ENCODE assay signal across 8 cellular contexts in genomic region chr11:104609297-104609696, GRCh38.
DNase-seq lines count a peak whose midpoint lies in the region; ATAC-seq and TF ChIP-seq lines count a peak whose summit lies in the region.

No MANE protein-coding gene starts in this region.

- peak; percentile 88 for TF ChIP-seq CTCF in AG09319 (IDR thresholded peaks at IDR 0.05; ENCODE audit: low read depth, low read length)
- TF ChIP-seq CTCF in esophagus squamous epithelium (IDR thresholded peaks at IDR 0.05) = peak; percentile 34 to 68 (median 52)
- peak; percentile 82 for TF ChIP-seq CTCF in natural killer cell (IDR thresholded peaks at IDR 0.05)
- TF ChIP-seq CTCF in upper lobe of left lung (IDR thresholded peaks at IDR 0.05) = peak; percentile 34 to 65 (median 60)

- peaks cover 16% of the 10 kb centered on the region for H3K36me3 Mint-ChIP-seq in activated CD8-positive, alpha-beta memory T cell treated with anti-CD3 and anti-CD28 coated beads, Interleukin-2, amount 10 ng/mL, durations not matched to agents 7 days and 5 days
- no peaks in the 10 kb centered on the region for H3K36me3 Mint-ChIP-seq in natural killer cell

- no peaks in the 10 kb centered on the region for H3K9me3 Mint-ChIP-seq in activated CD8-positive, alpha-beta memory T cell treated with anti-CD3 and anti-CD28 coated beads, Interleukin-2, amount 10 ng/mL, durations not matched to agents 7 days and 5 days (ENCODE audit: low read depth)
- H3K9me3 Mint-ChIP-seq in natural killer cell = no peaks in the 10 kb centered on the region

- H3K4me1 Mint-ChIP-seq in activated CD8-positive, alpha-beta memory T cell treated with anti-CD3 and anti-CD28 coated beads, Interleukin-2, amount 10 ng/mL, durations not matched to agents 7 days and 5 days = peaks cover 25% of the 10 kb centered on the region
- peaks cover 7% of the 10 kb centered on the region in 2 donors for H3K4me1 Mint-ChIP-seq in natural killer cell

- TF ChIP-seq EP300 in upper lobe of left lung (IDR thresholded peaks at IDR 0.05) = no peak

- no peaks in the 10 kb centered on the region for H3K27me3 Mint-ChIP-seq in activated CD8-positive, alpha-beta memory T cell treated with anti-CD3 and anti-CD28 coated beads, Interleukin-2, amount 10 ng/mL, durations not matched to agents 7 days and 5 days
- H3K27me3 Mint-ChIP-seq in natural killer cell (ENCODE audit: low read depth in 2 of 2) = no peaks in the 10 kb centered on the region

- DNase-seq in AG09319 (ENCODE audit: extremely low read depth, low read depth) (peak; percentile 25), NCI-H2227 treated with DMSO at 0.1 percent for 48 hours (lab: John Stamatoyannopoulos, UW) (peak; percentile 34), esophagus squamous epithelium (lab: John Stamatoyannopoulos, UW) (no peak), natural killer cell (no peak), upper lobe of left lung (peak in 1 of 2 donors; percentile 23)
- peak; percentile 56 for DNase-seq in activated CD8-positive, alpha-beta memory T cell treated with anti-CD3 and anti-CD28 coated beads, Interleukin-2, amount 10 ng/mL, durations not matched to agents 7 days and 5 days

- H3K36me3 ChIP-seq in esophagus squamous epithelium (no peaks in the 10 kb centered on the region), upper lobe of left lung (no peaks in the 10 kb centered on the region)

- CTCF ChIA-PET in activated CD8-positive, alpha-beta memory T cell treated with anti-CD3 and anti-CD28 coated beads, Interleukin-2, amount 10 ng/mL, durations not matched to agents 7 days and 5 days (lab: Charles Lee) = interaction anchor here (0.9 to 1.6 kb wide), 4 partner anchors 12 to 325 kb away, joined by 3 to 4 read pairs (median 4); no protein-coding TSS in a partner anchor

- H3K4me1 ChIP-seq in esophagus squamous epithelium = peaks cover 0 to 14% (median 4%) of the 10 kb centered on the region in 3 donors
- peaks cover 8 to 15% (median 9%) of the 10 kb centered on the region in 4 donors for H3K4me1 ChIP-seq in upper lobe of left lung

- H3K4me3 ChIP-seq in esophagus squamous epithelium (no peak overlapping the region), upper lobe of left lung (no peak overlapping the region)

- intact Hi-C loops in esophagus squamous epithelium (cut with DNase I) = no loop called here
- intact Hi-C loops in natural killer cell (cut with micrococcal nuclease) = loop anchor here (1.0 to 10.0 kb wide), 2 partner anchors 391 to 1256 kb away; no protein-coding TSS in a partner anchor

- H3K27ac ChIP-seq in esophagus squamous epithelium (peak overlapping the region in 1 of 4 donors; percentile 6), upper lobe of left lung (peak overlapping the region in 2 of 4 donors; percentile 52 to 62)

- H3K27ac Mint-ChIP-seq in activated CD8-positive, alpha-beta memory T cell treated with anti-CD3 and anti-CD28 coated beads, Interleukin-2, amount 10 ng/mL, durations not matched to agents 7 days and 5 days = no peak overlapping the region
- peak overlapping the region in 1 of 2 donors; percentile 29 for H3K27ac Mint-ChIP-seq in natural killer cell

- no peaks in the 10 kb centered on the region for H3K9me3 ChIP-seq in esophagus squamous epithelium
- H3K9me3 ChIP-seq in upper lobe of left lung = no peaks in the 10 kb centered on the region

- 53 to 58% methylated on average over 1 of the region's 1 CpG for WGBS in esophagus squamous epithelium, 2 donors
- 19 to 45% methylated on average over 1 of the region's 1 CpG for WGBS in upper lobe of left lung, 2 donors

- no peak overlapping the region for H3K4me3 Mint-ChIP-seq in activated CD8-positive, alpha-beta memory T cell treated with anti-CD3 and anti-CD28 coated beads, Interleukin-2, amount 10 ng/mL, durations not matched to agents 7 days and 5 days
- no peak overlapping the region for H3K4me3 Mint-ChIP-seq in natural killer cell

- no peaks in the 10 kb centered on the region for H3K27me3 ChIP-seq in esophagus squamous epithelium
- H3K27me3 ChIP-seq in upper lobe of left lung = no peaks in the 10 kb centered on the region

- TF ChIP-seq POLR2A in esophagus squamous epithelium (IDR thresholded peaks at IDR 0.05) = no peak
- no peak for TF ChIP-seq POLR2A in upper lobe of left lung (IDR thresholded peaks at IDR 0.05)

- ATAC-seq in GM18519 (IDR thresholded peaks at IDR 0.05; ENCODE audit: low FRiP score, unreplicated experiment) = peak; percentile 93
- peak; percentile 89 for ATAC-seq in HG02973 (IDR thresholded peaks at IDR 0.05; ENCODE audit: unreplicated experiment)
- peak; percentile 98 for ATAC-seq in activated CD8-positive, alpha-beta memory T cell treated with anti-CD3 and anti-CD28 coated beads, Interleukin-2, amount 10 ng/mL, durations not matched to agents 7 days and 5 days
- peak; percentile 85 to 94 (median 86) for ATAC-seq in natural killer cell
- ATAC-seq in upper lobe of left lung (ENCODE audit: low FRiP score in 2 of 2) = peak in 1 of 2 donors; percentile 87

Comparison
In these comparisons a context has a peak if more than half of its experiments do, and no peak if none do; other contexts are left out.
1. DNase-seq: peak in AG09319 (single experiment), NCI-H2227 treated with DMSO at 0.1 percent for 48 hours (single experiment) and activated CD8-positive, alpha-beta memory T cell treated with anti-CD3 and anti-CD28 coated beads, Interleukin-2, amount 10 ng/mL, durations not matched to agents 7 days and 5 days (single experiment); none in esophagus squamous epithelium (single experiment) and natural killer cell (single experiment).
2. Peak in every context shown above with its lines, with median percentiles within 50 percentile points of each other: CTCF ChIP-seq.